ENCODE assay signal across 24 cellular contexts in the genomic region with DNA sequence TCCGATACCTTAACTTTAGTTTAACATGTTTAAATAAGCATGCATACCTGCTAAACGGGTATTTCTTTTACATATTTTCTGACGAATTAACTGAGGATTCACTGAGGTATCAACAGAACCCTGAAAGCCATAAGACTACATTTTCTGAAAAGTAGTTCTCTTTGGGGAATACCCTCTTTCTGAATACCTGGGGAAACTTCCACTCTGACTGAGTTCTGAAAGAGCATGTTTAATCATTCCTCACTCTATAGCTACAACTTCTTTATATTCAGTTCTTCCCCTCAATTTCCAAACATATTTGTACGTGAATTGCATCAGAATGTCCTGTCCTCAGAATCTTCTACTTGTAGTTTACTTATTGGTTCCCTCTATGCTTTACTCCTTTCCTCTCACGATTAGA.
DNase-seq lines count a peak whose midpoint lies in the region; ATAC-seq, FAIRE-seq and TF ChIP-seq lines count a peak whose summit lies in the region.
"Had no signal": no experiment of that assay in that cellular context is flagged by ENCODE, and none has a peak within 500 bp of the region (broad histone marks: within the 10 kb centered on the region; RNA-seq: fewer than 3 reads in every experiment).

No MANE protein-coding gene starts in this region.

- no peak for FAIRE-seq in keratinocyte (lab: Jason Lieb, UNC)
- FAIRE-seq: A549, GM12892, GM19239 had no signal

- no peaks in the 10 kb centered on the region for H3F3A ChIP-seq in GM23338 (replicated peaks; ENCODE audit: low read depth)

- no peaks in the 10 kb centered on the region for H3K27me3 ChIP-seq in GM23338 (ENCODE audit: insufficient read depth)
- H3K27me3 ChIP-seq in OCI-LY3 (ENCODE audit: low read depth, low read length) = 0 out of 2 replicates have a peak, but pooled peaks cover 5% of the 10 kb centered on the region
- no peaks in the 10 kb centered on the region for H3K27me3 ChIP-seq in keratinocyte (ENCODE audit: control insufficient read depth, extremely low read depth, insufficient read depth, low read length)
- no peaks in the 10 kb centered on the region for H3K27me3 ChIP-seq in esophagus squamous epithelium
- no peaks in the 10 kb centered on the region for H3K27me3 ChIP-seq in uterus
- H3K27me3 ChIP-seq: BE2C; BLaER1 treated with 17β-estradiol and CSF1 and Interleukin-3, amounts not matched to agents 10 nM and 100 nM had no signal

- no peak overlapping the region for H3K4me2 ChIP-seq in GM23338
- peak overlapping the region; percentile 79 for H3K4me2 ChIP-seq in OCI-LY3 (ENCODE audit: low read length)
- H3K4me2 ChIP-seq in keratinocyte (ENCODE audit: control insufficient read depth, extremely low read depth, insufficient read depth, low read depth, low read length) = peak overlapping the region; percentile 27
- H3K4me2 ChIP-seq: A549; BLaER1 treated with 17β-estradiol and CSF1 and Interleukin-3, amounts not matched to agents 10 nM and 100 nM had no signal

- H3K9ac ChIP-seq in OCI-LY3 (ENCODE audit: low read length) (peak overlapping the region; percentile 23; the same call in 1 of the 2 replicates), keratinocyte (ENCODE audit: control insufficient read depth, extremely low read depth, insufficient read depth, low read length) (no peak overlapping the region)
- H3K9ac ChIP-seq: BLaER1 treated with 17β-estradiol and CSF1 and Interleukin-3, amounts not matched to agents 10 nM and 100 nM had no signal

- no peak for TF ChIP-seq CTCF in GM23338 (conservative IDR thresholded peaks at IDR 0.05; ENCODE audit: low read depth in 2 of 2)
- no peak for TF ChIP-seq CTCF in OCI-LY3 (IDR thresholded peaks at IDR 0.05; ENCODE audit: low read depth, low read length)
- no peak for TF ChIP-seq CTCF in keratinocyte (optimal IDR thresholded peaks at IDR 0.05 in 1 of 3, IDR thresholded peaks at IDR 0.05 in 1 of 3, conservative IDR thresholded peaks at IDR 0.05 in 1 of 3; ENCODE audit: extremely low read depth in 1 of 3, insufficient read depth in 2 of 3, low read length in 3 of 3)
- TF ChIP-seq CTCF in esophagus squamous epithelium (IDR thresholded peaks at IDR 0.05) = no peak
- TF ChIP-seq CTCF in uterus (IDR thresholded peaks at IDR 0.05) = no peak

- no peak overlapping the region for H3K27ac ChIP-seq in GM23338 (ENCODE audit: low read depth)
- H3K27ac ChIP-seq in OCI-LY3 (ENCODE audit: low read length) = peak overlapping the region; percentile 90
- peak overlapping the region; percentile 14 for H3K27ac ChIP-seq in keratinocyte (ENCODE audit: control insufficient read depth, insufficient read depth, low read length)
- H3K27ac ChIP-seq in esophagus squamous epithelium = no peak overlapping the region
- no peak overlapping the region for H3K27ac ChIP-seq in uterus
- H3K27ac ChIP-seq: A549; BLaER1 treated with 17β-estradiol and CSF1 and Interleukin-3, amounts not matched to agents 10 nM and 100 nM had no signal

- peaks cover 4% of the 10 kb centered on the region; the same call in 1 of the 3 replicates for H3K9me3 Mint-ChIP-seq in GM23338
- H3K9me3 Mint-ChIP-seq: HFFc6 had no signal

- H3K9me3 ChIP-seq in OCI-LY3 (ENCODE audit: insufficient read depth, low read length) = no peaks in the 10 kb centered on the region
- H3K9me3 ChIP-seq in keratinocyte (ENCODE audit: control insufficient read depth, low read depth, low read length) = no peaks in the 10 kb centered on the region
- H3K9me3 ChIP-seq in esophagus squamous epithelium = no peaks in the 10 kb centered on the region
- no peaks in the 10 kb centered on the region for H3K9me3 ChIP-seq in uterus
- H3K9me3 ChIP-seq: A549; BE2C; BLaER1 treated with 17β-estradiol and CSF1 and Interleukin-3, amounts not matched to agents 10 nM and 100 nM; HAP-1 had no signal

- H3K36me3 ChIP-seq in GM23338 (ENCODE audit: insufficient read depth) (no peaks in the 10 kb centered on the region), OCI-LY3 (replicated peaks; ENCODE audit: low read depth, low read length) (no peaks in the 10 kb centered on the region), keratinocyte (ENCODE audit: control insufficient read depth in 2 of 2, extremely low read depth in 1 of 2, insufficient read depth in 2 of 2, low read length in 2 of 2) (no peaks in the 10 kb centered on the region), esophagus squamous epithelium (no peaks in the 10 kb centered on the region), uterus (no peaks in the 10 kb centered on the region)
- H3K36me3 ChIP-seq: BE2C; BLaER1 treated with 17β-estradiol and CSF1 and Interleukin-3, amounts not matched to agents 10 nM and 100 nM; HAP-1 had no signal

- H3K9me2 ChIP-seq in GM23338 (ENCODE audit: insufficient read depth) = no peaks in the 10 kb centered on the region

- H3K36me3 Mint-ChIP-seq in GM23338 (ENCODE audit: low read depth) = no peaks in the 10 kb centered on the region
- H3K36me3 Mint-ChIP-seq: CD4-positive, alpha-beta memory T cell had no signal

- WGBS in esophagus squamous epithelium, 2 donors = 57 to 68% methylated on average over 5 of the region's 5 CpGs

- H3K79me2 ChIP-seq in GM23338 (replicated peaks; ENCODE audit: insufficient read depth) (no peaks in the 10 kb centered on the region), OCI-LY3 (ENCODE audit: low read length) (no peaks in the 10 kb centered on the region), keratinocyte (ENCODE audit: control insufficient read depth, insufficient read depth, low read length) (no peaks in the 10 kb centered on the region)

- no peaks in the 10 kb centered on the region for H3K27me3 Mint-ChIP-seq in GM23338 (ENCODE audit: insufficient read depth, low read depth, poor library complexity)
- H3K27me3 Mint-ChIP-seq: CD4-positive, alpha-beta memory T cell had no signal

- no peak overlapping the region for H3K4me3 ChIP-seq in GM23338
- H3K4me3 ChIP-seq in OCI-LY3 (ENCODE audit: low read length) = peak overlapping the region; percentile 67
- H3K4me3 ChIP-seq in keratinocyte (ENCODE audit: control insufficient read depth in 2 of 3, extremely low read depth in 1 of 3, insufficient read depth in 2 of 3, low read depth in 1 of 3, low read length in 3 of 3) = no peak overlapping the region
- no peak overlapping the region for H3K4me3 ChIP-seq in esophagus squamous epithelium
- no peak overlapping the region for H3K4me3 ChIP-seq in uterus
- H3K4me3 ChIP-seq: A549; BLaER1 treated with 17β-estradiol and CSF1 and Interleukin-3, amounts not matched to agents 10 nM and 100 nM; HAP-1 had no signal

- no peak for TF ChIP-seq POLR2A in esophagus squamous epithelium (IDR thresholded peaks at IDR 0.05)
- no peak for TF ChIP-seq POLR2A in uterus (IDR thresholded peaks at IDR 0.05)

- H3K4me1 ChIP-seq in GM23338 (ENCODE audit: insufficient read depth) (peaks cover 8% of the 10 kb centered on the region; the same call in 1 of the 2 replicates), OCI-LY3 (ENCODE audit: low read length) (peaks cover 32% of the 10 kb centered on the region), keratinocyte (ENCODE audit: control insufficient read depth, extremely low read depth, insufficient read depth, low read length) (peaks cover 31% of the 10 kb centered on the region), esophagus squamous epithelium (peaks cover 0 to 22% (median 9%) of the 10 kb centered on the region in 3 donors), uterus (no peaks in the 10 kb centered on the region)
- H3K4me1 ChIP-seq: A549; BE2C; BLaER1 treated with 17β-estradiol and CSF1 and Interleukin-3, amounts not matched to agents 10 nM and 100 nM had no signal

- ATAC-seq in GM23338 = no peak
- no peak for ATAC-seq in HG02588 (IDR thresholded peaks at IDR 0.05; ENCODE audit: unreplicated experiment)
- no peak for ATAC-seq in left ventricle myocardium superior
- ATAC-seq: A549 had no signal

- dilution Hi-C loops in keratinocyte (cut with MboI; ENCODE audit: extremely low pct_ligation_motif_present, low sequenced_read_pairs) = no loop called here

- H2AFZ ChIP-seq in GM23338 (no peak overlapping the region), OCI-LY3 (ENCODE audit: low read depth, low read length) (peak overlapping the region; percentile 54), keratinocyte (ENCODE audit: control insufficient read depth, low read length) (peak overlapping the region; percentile 44)

- H3K27ac Mint-ChIP-seq in GM23338 = peak overlapping the region; percentile 16; the same call in 1 of the 2 replicates
- H3K27ac Mint-ChIP-seq: CD4-positive, alpha-beta memory T cell; HFFc6 had no signal

- intact Hi-C loops in esophagus squamous epithelium (cut with DNase I) = loop anchor here (10.0 kb wide), 1 partner anchor 280 kb away; no protein-coding TSS in a partner anchor
- intact Hi-C loops in uterus (cut with DNase I; ENCODE audit: low total_unique reads) = no loop called here
- intact Hi-C loops in left ventricle myocardium superior (cut with micrococcal nuclease) = loop anchor here (5.0 kb wide), 1 partner anchor 277 kb away; no protein-coding TSS in a partner anchor

- H4K20me1 ChIP-seq in GM23338 (replicated peaks; ENCODE audit: insufficient read depth) = no peaks in the 10 kb centered on the region
- no peaks in the 10 kb centered on the region for H4K20me1 ChIP-seq in OCI-LY3 (ENCODE audit: insufficient read depth, low read length)
- no peaks in the 10 kb centered on the region for H4K20me1 ChIP-seq in keratinocyte (ENCODE audit: control insufficient read depth, extremely low read depth, insufficient read depth, low read length)
- H4K20me1 ChIP-seq: BLaER1 treated with 17β-estradiol and CSF1 and Interleukin-3, amounts not matched to agents 10 nM and 100 nM had no signal

- no peak overlapping the region for H3K4me3 Mint-ChIP-seq in GM23338
- H3K4me3 Mint-ChIP-seq: CD4-positive, alpha-beta memory T cell; HFFc6 had no signal

- DNase-seq in GM23338 (ENCODE audit: low spot score) (no peak), keratinocyte (ENCODE audit: low read depth, low spot score) (no peak), esophagus squamous epithelium (lab: John Stamatoyannopoulos, UW) (no peak), uterus (no peak), left ventricle myocardium superior (no peak)
- DNase-seq: 8988T; ACHN; AML-193; BE2C; Calu3; CD4-positive, alpha-beta memory T cell; COR-L47; DMS53; DMS79 treated with DMSO at 0.1 percent for 48 hours; GF-D8; GOT3; HFFc6 had no signal

- H3K9me1 ChIP-seq in keratinocyte (ENCODE audit: control insufficient read depth, extremely low read depth, insufficient read depth, low read length) = no peaks in the 10 kb centered on the region

- H3K4me1 Mint-ChIP-seq in GM23338 = peaks cover 28% of the 10 kb centered on the region
- H3K4me1 Mint-ChIP-seq: CD4-positive, alpha-beta memory T cell had no signal

TF ChIP-seq in GM23338, 12 proteins besides CTCF, POLR2A, EP300 and RAD21 (continues in another document):
- no peak for TF ChIP-seq POLR2AphosphoS5 (IDR thresholded peaks at IDR 0.05; ENCODE audit: low read depth)

Comparison
In these comparisons a context has a peak if more than half of its experiments do, and no peak if none do; other contexts are left out.
1. H3K27ac ChIP-seq: peak in OCI-LY3 (single experiment) and keratinocyte (single experiment); none in GM23338 (single experiment), esophagus squamous epithelium (0 of 4) and uterus (0 of 2).